29 cellular contexts compared by ENCODE assay signal in the genomic region with DNA sequence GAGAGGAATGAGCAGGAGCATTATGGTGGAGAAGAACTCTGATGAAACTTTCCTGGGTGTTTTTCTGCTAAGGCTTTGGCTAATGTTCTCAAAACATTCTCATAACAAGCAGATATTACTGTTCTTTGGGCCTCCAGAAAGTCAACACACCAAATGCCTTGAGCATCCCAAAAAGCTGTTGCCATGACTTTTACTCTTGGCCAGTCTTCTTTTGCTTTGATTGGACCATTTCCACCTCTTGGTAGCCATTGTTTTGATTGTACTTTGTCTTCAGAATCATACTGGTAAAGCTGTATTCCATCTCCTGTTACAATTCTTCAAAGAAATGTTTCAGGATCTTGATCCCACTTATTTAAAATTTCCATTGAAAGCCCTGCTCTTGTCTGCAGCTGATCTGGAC.
"Had no signal": no experiment of that assay in that cellular context is flagged by ENCODE, and none has a peak within 500 bp of the region (broad histone marks: within the 10 kb centered on the region; RNA-seq: fewer than 3 reads in every experiment).

No MANE protein-coding gene starts in this region.

- H3K9me3 ChIP-seq: body of pancreas, MG63 had no signal

- ATAC-seq: activated T-helper 17 cell treated with anti-CD3 and anti-CD28 coated beads, Interleukin-2, amount 50 U/mL, for 72 hours; body of pancreas had no signal

- H3K27ac ChIP-seq: adrenal gland, body of pancreas, cardiac muscle cell, KMS-11 had no signal

- H3K4me2 ChIP-seq: KMS-11 had no signal

- H3K9ac ChIP-seq: KMS-11 had no signal

- DNase-seq: activated B cell treated with CpG ODN at 0.5 μM for 24 hours; activated CD4-positive, alpha-beta memory T cell treated with anti-CD3 and anti-CD28 coated beads for 36 hours; activated CD4-positive, alpha-beta T cell treated with anti-CD3 and anti-CD28 coated beads for 1 hour; activated CD4-positive, alpha-beta T cell treated with anti-CD3 and anti-CD28 coated beads, Interleukin-2, amount 10 ng/mL, durations not matched to agents 7 days and 5 days; activated CD8-positive, alpha-beta memory T cell treated with anti-CD3 and anti-CD28 coated beads for 24 hours; activated gamma-delta T cell; activated naive CD4-positive, alpha-beta T cell treated with anti-CD3 and anti-CD28 coated beads, Interleukin-2, amount 10 ng/mL, durations not matched to agents 7 days and 5 days; activated naive CD8-positive, alpha-beta T cell treated with anti-CD3 and anti-CD28 coated beads, Interleukin-2, amount 10 ng/mL, durations not matched to agents 7 days and 5 days; activated T-cell treated with anti-CD3 and anti-CD28 coated beads, Interleukin-2, amount 50 U/mL, for 48 hours; adrenal gland; anterior cingulate cortex; body of pancreas; MG63; MV-4-11; NCI-H1092 treated with DMSO at 0.1 percent for 48 hours; NCI-H1417 treated with DMSO at 0.1 percent for 48 hours; NCI-H1694; NCI-H2029; NCI-H2107; NCI-H2171 treated with DMSO at 0.1 percent for 48 hours; NCI-H226; NCI-H526 treated with DMSO at 0.1 percent for 48 hours; NCI-H82; SIG-M5; T-helper 2 cell; T1000 had no signal

- H3K4me1 ChIP-seq: adrenal gland had no signal

- H3K36me3 ChIP-seq: cardiac muscle cell had no signal

- H3K27me3 ChIP-seq: adrenal gland, body of pancreas, cardiac muscle cell, MG63 had no signal

- H3K4me3 ChIP-seq: adrenal gland, body of pancreas, cardiac muscle cell, MG63 had no signal
